9 cellular contexts compared by ENCODE assay signal in the genomic region with DNA sequence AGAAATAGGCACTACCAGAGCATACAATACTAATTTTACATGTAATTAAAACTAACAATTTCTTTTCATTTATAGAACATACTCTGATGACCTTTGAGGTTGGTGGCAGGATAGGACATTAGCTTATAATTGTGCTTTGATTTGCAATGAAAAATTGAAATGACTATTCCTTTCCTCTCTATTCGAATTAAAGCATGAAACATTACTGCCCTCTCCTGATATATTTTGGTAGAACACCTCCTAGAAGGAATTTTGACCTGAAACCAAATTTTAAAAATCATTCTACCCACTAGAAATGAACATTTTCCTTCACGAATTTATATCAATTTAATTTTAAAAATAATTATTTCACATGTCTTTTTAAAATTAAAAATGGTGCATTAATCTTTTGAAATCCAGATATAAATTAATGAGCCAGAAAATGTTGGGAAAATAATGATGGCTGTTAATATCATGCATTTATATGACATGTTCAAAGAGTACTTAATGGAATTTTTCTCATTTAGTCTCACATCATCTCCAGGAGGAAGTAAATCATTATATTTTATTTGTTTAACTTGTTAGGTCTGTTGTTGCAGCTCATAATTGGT.
DNase-seq lines count a peak whose midpoint lies in the region; ATAC-seq, FAIRE-seq and TF ChIP-seq lines count a peak whose summit lies in the region.
"Had no signal": no experiment of that assay in that cellular context is flagged by ENCODE, and none has a peak within 500 bp of the region (broad histone marks: within the 10 kb centered on the region; RNA-seq: fewer than 3 reads in every experiment).

No MANE protein-coding gene starts in this region.

- no peaks in the 10 kb centered on the region for H3K36me3 ChIP-seq in kidney (ENCODE audit: control insufficient read depth in 1 of 2, insufficient read depth in 2 of 2, low read length in 2 of 2)

- H3K27ac ChIP-seq in A549 (no peak overlapping the region), kidney (ENCODE audit: low read depth in 2 of 2, low read length in 2 of 2) (no peak overlapping the region)
- H3K27ac ChIP-seq: skin epidermis had no signal

- H3K4me2 ChIP-seq in A549: no peak overlapping the region

- CTCF ChIA-PET in A549 (lab: Yijun Ruan, JAX): no interaction called here

- peak; percentile 47 to 49; a peak in 3 of 5 replicates for TF ChIP-seq RAD21 in A549 (conservative IDR thresholded peaks at IDR 0.05 in 1 of 2, IDR thresholded peaks at IDR 0.05 in 1 of 2)

- peak; percentile 0 to 1 for DNase-seq in A549 (ENCODE audit: low read depth in 1 of 2, low spot score in 1 of 2)
- DNase-seq in HCEC 1CT: peak; percentile 8
- peak; percentile 26 for DNase-seq in SKM-1 treated with dmso at 0.1 percent for 144 hours (lab: John Stamatoyannopoulos, UW; ENCODE audit: unreplicated experiment)
- DNase-seq in kidney: no peak
- no peak for DNase-seq in stimulated activated naive CD8-positive, alpha-beta T cell treated with anti-CD3 and anti-CD28 coated beads, Interleukin-15, Interleukin-2, amounts not matched to agents 100 U/mL and 50 U/mL, for 24 hours
- DNase-seq in activated CD4-positive, alpha-beta T cell treated with anti-CD3 and anti-CD28 coated beads for 4 hours: no peak
- no peak for DNase-seq in activated naive CD4-positive, alpha-beta T cell treated with anti-CD3 and anti-CD28 coated beads, Interleukin-2, amount 50 U/mL, for 72 hours (ENCODE audit: low spot score in 2 of 2)
- no peak for DNase-seq in NCI-H446 treated with DMSO at 0.1 percent for 48 hours (lab: John Stamatoyannopoulos, UW)

- no peak for TF ChIP-seq POLR2A in A549 (IDR thresholded peaks at IDR 0.05; ENCODE audit: low read length)

- ATAC-seq in A549: no peak
- no peak for ATAC-seq in stimulated activated naive CD8-positive, alpha-beta T cell treated with anti-CD3 and anti-CD28 coated beads, Interleukin-15, Interleukin-2, amounts not matched to agents 100 U/mL and 50 U/mL, for 24 hours
- no peak for ATAC-seq in activated naive CD4-positive, alpha-beta T cell treated with anti-CD3 and anti-CD28 coated beads, Interleukin-2, amount 50 U/mL, for 72 hours

- TF ChIP-seq EP300 in A549 (IDR thresholded peaks at IDR 0.05): no peak

- no peaks in the 10 kb centered on the region for H3K4me1 ChIP-seq in A549
- H3K4me1 ChIP-seq in kidney (ENCODE audit: control insufficient read depth in 1 of 2, insufficient read depth in 1 of 2, low read depth in 1 of 2, low read length in 2 of 2): no peaks in the 10 kb centered on the region

- no peak for FAIRE-seq in A549 (lab: Jason Lieb, UNC)
- peak; percentile 97 for FAIRE-seq in kidney (lab: Jason Lieb, UNC)

- intact Hi-C loops in kidney (cut with DNase I): no loop called here

- no peak overlapping the region for H3K27ac Mint-ChIP-seq in activated naive CD4-positive, alpha-beta T cell treated with anti-CD3 and anti-CD28 coated beads, Interleukin-2, amount 50 U/mL, for 72 hours

- POLR2A ChIA-PET in A549 (lab: Yijun Ruan, JAX): no interaction called here

- 3% methylated on average over 2 of the region's 2 CpGs for WGBS in A549 (ENCODE audit: missing lambda C conversion rate)

- H3K4me3 ChIP-seq in A549 (no peak overlapping the region), kidney (ENCODE audit: low read length in 2 of 2) (no peak overlapping the region)
- H3K4me3 ChIP-seq: skin epidermis had no signal

- H3K9me3 ChIP-seq in A549 (no peaks in the 10 kb centered on the region), kidney (ENCODE audit: control insufficient read depth in 1 of 2, low read length in 2 of 2) (peaks cover 0 to 3% of the 10 kb centered on the region in 2 donors)

- H3K9me3 Mint-ChIP-seq in activated naive CD4-positive, alpha-beta T cell treated with anti-CD3 and anti-CD28 coated beads, Interleukin-2, amount 50 U/mL, for 72 hours: peaks cover 12 to 15% of the 10 kb centered on the region in 2 donors

- TF ChIP-seq CTCF in A549 (IDR thresholded peaks at IDR 0.05): peak; percentile 35; the same call in 2 of the 3 replicates
- TF ChIP-seq CTCF in kidney (IDR thresholded peaks at IDR 0.05; ENCODE audit: borderline replicate concordance, extremely low read depth, insufficient read depth): peak; percentile 34

- no peak overlapping the region for H3K9ac ChIP-seq in kidney (ENCODE audit: low read length in 2 of 2)

- no peaks in the 10 kb centered on the region for H3K36me3 Mint-ChIP-seq in activated naive CD4-positive, alpha-beta T cell treated with anti-CD3 and anti-CD28 coated beads, Interleukin-2, amount 50 U/mL, for 72 hours

TF ChIP-seq in A549, 52 proteins besides CTCF, POLR2A, EP300 and RAD21:
- TF ChIP-seq TFCP2L1 (CRISPR knock-in tag; IDR thresholded peaks at IDR 0.05) (no peak), SMC3 (IDR thresholded peaks at IDR 0.05) (peak; percentile 27; the same call in 2 of the 3 replicates)
TF ChIP-seq in A549: peak in this region for 1.

Comparison
In these comparisons a context has a peak if more than half of its experiments do, and no peak if none do; other contexts are left out.
1. DNase-seq: peak in A549 (2 of 2), HCEC 1CT (single experiment) and SKM-1 treated with dmso at 0.1 percent for 144 hours (single experiment); none in kidney (single experiment), stimulated activated naive CD8-positive, alpha-beta T cell treated with anti-CD3 and anti-CD28 coated beads, Interleukin-15, Interleukin-2, amounts not matched to agents 100 U/mL and 50 U/mL, for 24 hours (single experiment), activated CD4-positive, alpha-beta T cell treated with anti-CD3 and anti-CD28 coated beads for 4 hours (0 of 2), activated naive CD4-positive, alpha-beta T cell treated with anti-CD3 and anti-CD28 coated beads, Interleukin-2, amount 50 U/mL, for 72 hours (0 of 2) and NCI-H446 treated with DMSO at 0.1 percent for 48 hours (single experiment).